ENCODE assay signal across 20 cellular contexts in the genomic region with DNA sequence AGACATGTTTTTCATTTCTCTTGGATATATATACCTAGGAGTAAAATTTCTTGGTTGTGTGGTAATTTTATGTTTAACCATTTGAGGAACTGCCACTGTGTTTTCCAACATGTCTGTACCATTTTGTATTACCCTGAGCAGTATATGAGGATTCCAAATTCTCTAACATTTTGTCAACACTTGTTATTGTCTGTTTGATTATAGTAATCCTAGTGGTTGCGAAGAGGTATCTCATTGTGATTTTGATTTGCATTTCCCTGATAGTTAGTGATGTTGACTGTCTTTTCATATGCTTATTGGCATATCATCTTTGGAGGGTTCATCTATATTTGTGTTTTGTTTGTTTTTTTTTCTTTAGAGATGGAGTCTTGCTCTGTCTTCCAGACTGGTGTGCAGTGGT. TPM values are rescaled to one million over a fixed set of nuclear protein-coding genes. Genes with fewer than 3 reads are reported as not detected.
A peak's percentile ranks its signal among the peaks of the same experiment; 100 is the strongest.
DNase-seq lines count a peak whose midpoint lies in the region; ATAC-seq and TF ChIP-seq lines count a peak whose summit lies in the region.
"Had no signal": no experiment of that assay in that cellular context is flagged by ENCODE, and none has a peak within 500 bp of the region (broad histone marks: within the 10 kb centered on the region; RNA-seq: fewer than 3 reads in every experiment).

No MANE protein-coding gene starts in this region.

- DNase-seq in left ventricle myocardium inferior (no peak), Right ventricle myocardium inferior (ENCODE audit: missing footprints) (no peak), T-helper 17 cell (no peak), endothelial cell (ENCODE audit: low spot score) (no peak), left lobe of liver (ENCODE audit: low spot score) (no peak)
- no peak for DNase-seq in activated effector memory CD4-positive, alpha-beta T cell treated with anti-CD3 and anti-CD28 coated beads, Interleukin-2, amount 50 U/mL, for 16 hours
- DNase-seq: 8988T; Calu3; CD4-positive, alpha-beta memory T cell; GOT3; KBM-7; MV-4-11; NCI-H1694 treated with DMSO at 0.1 percent for 48 hours; NCI-H510A treated with DMSO at 0.1 percent for 48 hours; NCI-H774; SJCRH30 had no signal

- no peak for ATAC-seq in Right ventricle myocardium inferior
- ATAC-seq in T-helper 17 cell: no peak
- ATAC-seq in stimulated activated memory B cell treated with anti-CD40 and anti-IgM and Interleukin-4, amounts not matched to agents 10 μg/mL and 1 μg/mL and 100 μg/mL, for 72 hours: no peak
- ATAC-seq in GM21447 (IDR thresholded peaks at IDR 0.05; ENCODE audit: unreplicated experiment): no peak
- ATAC-seq in left lobe of liver: no peak
- ATAC-seq: HCT116 had no signal

- no peaks in the 10 kb centered on the region for H3K9me3 ChIP-seq in left ventricle myocardium inferior (replicated peaks)
- H3K9me3 ChIP-seq in T-helper 17 cell (ENCODE audit: control insufficient read depth, low read length, poor library complexity, severe bottlenecking): no peaks in the 10 kb centered on the region

- peak overlapping the region; percentile 65 for H3K27ac ChIP-seq in left ventricle myocardium inferior (replicated peaks)
- H3K27ac ChIP-seq: RWPE1, SJCRH30 had no signal

- H3K27ac Mint-ChIP-seq in T-helper 17 cell: peak overlapping the region; percentile 78
- no peak overlapping the region for H3K27ac Mint-ChIP-seq in endothelial cell (ENCODE audit: unreplicated experiment)
- peak overlapping the region; percentile 46 for H3K27ac Mint-ChIP-seq in stimulated activated memory B cell treated with anti-CD40 and anti-IgM and Interleukin-4, amounts not matched to agents 10 μg/mL and 1 μg/mL and 100 μg/mL, for 72 hours

- no peak overlapping the region for H3K4me3 Mint-ChIP-seq in T-helper 17 cell
- no peak overlapping the region for H3K4me3 Mint-ChIP-seq in endothelial cell (ENCODE audit: unreplicated experiment)
- no peak overlapping the region for H3K4me3 Mint-ChIP-seq in stimulated activated memory B cell treated with anti-CD40 and anti-IgM and Interleukin-4, amounts not matched to agents 10 μg/mL and 1 μg/mL and 100 μg/mL, for 72 hours

- TF ChIP-seq CTCF in left ventricle myocardium inferior (IDR thresholded peaks at IDR 0.05; ENCODE audit: borderline replicate concordance) (no peak), endothelial cell (IDR thresholded peaks at IDR 0.05; ENCODE audit: unreplicated experiment) (peak; percentile 24)

- intact Hi-C loops in left ventricle myocardium inferior (cut with micrococcal nuclease): no loop called here
- intact Hi-C loops in Right ventricle myocardium inferior (cut with DNase I): no loop called here

- H3K36me3 Mint-ChIP-seq in T-helper 17 cell (ENCODE audit: low read depth) (no peaks in the 10 kb centered on the region), endothelial cell (ENCODE audit: low read depth, unreplicated experiment) (peaks cover 1% of the 10 kb centered on the region)
- peaks cover 5% of the 10 kb centered on the region for H3K36me3 Mint-ChIP-seq in stimulated activated memory B cell treated with anti-CD40 and anti-IgM and Interleukin-4, amounts not matched to agents 10 μg/mL and 1 μg/mL and 100 μg/mL, for 72 hours

- H3K27me3 ChIP-seq in left ventricle myocardium inferior (ENCODE audit: low read depth): no peaks in the 10 kb centered on the region
- H3K27me3 ChIP-seq: SJCRH30 had no signal

- H3K27me3 Mint-ChIP-seq in T-helper 17 cell (no peaks in the 10 kb centered on the region), endothelial cell (ENCODE audit: unreplicated experiment) (peaks cover 5% of the 10 kb centered on the region)
- no peaks in the 10 kb centered on the region for H3K27me3 Mint-ChIP-seq in stimulated activated memory B cell treated with anti-CD40 and anti-IgM and Interleukin-4, amounts not matched to agents 10 μg/mL and 1 μg/mL and 100 μg/mL, for 72 hours
- H3K27me3 Mint-ChIP-seq: CD4-positive, alpha-beta memory T cell had no signal

- H3K4me1 ChIP-seq in left ventricle myocardium inferior: peaks cover 64% of the 10 kb centered on the region
- H3K4me1 ChIP-seq: SJCRH30 had no signal

- no peaks in the 10 kb centered on the region for H3K36me3 ChIP-seq in left ventricle myocardium inferior

- no peaks in the 10 kb centered on the region for H3K9me3 Mint-ChIP-seq in endothelial cell (ENCODE audit: unreplicated experiment)
- H3K9me3 Mint-ChIP-seq in stimulated activated memory B cell treated with anti-CD40 and anti-IgM and Interleukin-4, amounts not matched to agents 10 μg/mL and 1 μg/mL and 100 μg/mL, for 72 hours: no peaks in the 10 kb centered on the region

- no peak overlapping the region for H3K4me3 ChIP-seq in left ventricle myocardium inferior
- H3K4me3 ChIP-seq: SJCRH30 had no signal

- H3K4me1 Mint-ChIP-seq in T-helper 17 cell (peaks cover 50% of the 10 kb centered on the region), endothelial cell (ENCODE audit: unreplicated experiment) (peaks cover 41% of the 10 kb centered on the region)
- H3K4me1 Mint-ChIP-seq in stimulated activated memory B cell treated with anti-CD40 and anti-IgM and Interleukin-4, amounts not matched to agents 10 μg/mL and 1 μg/mL and 100 μg/mL, for 72 hours: peaks cover 61% of the 10 kb centered on the region

RNA-seq across cellular contexts. Expression of a gene that starts 21.4 kb away (rescaled TPM):
- total RNA-seq in left ventricle myocardium inferior (20.9 TPM), Right ventricle myocardium inferior (16.3 TPM), T-helper 17 cell (10 to 100 TPM; 34.4 to 43.6 TPM), endothelial cell (ENCODE audit: unreplicated experiment) (49.0 TPM), left lobe of liver (9.2 TPM)
